Comparison of ENCODE assay signal across 26 cellular contexts in genomic region chr13:104487006-104487405, GRCh38.
DNase-seq lines count a peak whose midpoint lies in the region; ATAC-seq and TF ChIP-seq lines count a peak whose summit lies in the region.
"Had no signal": no experiment of that assay in that cellular context is flagged by ENCODE, and none has a peak within 500 bp of the region (broad histone marks: within the 10 kb centered on the region; RNA-seq: fewer than 3 reads in every experiment).

No MANE protein-coding gene starts in this region.

- DNase-seq in A172 (ENCODE audit: low spot score) (peak; percentile 19), NCI-H226 (peak; percentile 60), choroid plexus epithelial cell (ENCODE audit: low read depth) (peak; percentile 83), left kidney (ENCODE audit: low read depth, low spot score) (peak; percentile 3), NCI-H1105 treated with DMSO at 0.1 percent for 48 hours (lab: John Stamatoyannopoulos, UW) (no peak), mesenteric fat pad (ENCODE audit: low spot score) (no peak), DMS 273 (lab: John Stamatoyannopoulos, UW; ENCODE audit: unreplicated experiment) (no peak)
- DNase-seq: AML-193; CD4-positive, alpha-beta T cell; DMS79; EL; GDM1; KBM-7; MG63; NCI-H2029; NCI-H524 treated with DMSO at 0.1 percent for 48 hours; NCI-H774; PC-9; T-cell had no signal

- TF ChIP-seq CTCF in choroid plexus epithelial cell (conservative IDR thresholded peaks at IDR 0.05; ENCODE audit: low read depth, low read length) = no peak

- ATAC-seq in GM19463 (IDR thresholded peaks at IDR 0.05; ENCODE audit: unreplicated experiment) = no peak
- ATAC-seq: A549, GM12878, HCT116, Right ventricle myocardium inferior, T-cell had no signal

- H3K4me3 ChIP-seq in choroid plexus epithelial cell (ENCODE audit: low read depth, low read length) = no peak overlapping the region
- H3K4me3 ChIP-seq: A549; BLaER1 treated with 17β-estradiol and CSF1 and Interleukin-3, amounts not matched to agents 10 nM and 100 nM; GM12878; MG63; PC-9; SJCRH30 had no signal

Comparison
In these comparisons a context has a peak if more than half of its experiments do, and no peak if none do; other contexts are left out.
1. DNase-seq: peak in A172 (single experiment), NCI-H226 (single experiment), choroid plexus epithelial cell (single experiment) and left kidney (single experiment); none in NCI-H1105 treated with DMSO at 0.1 percent for 48 hours (single experiment), mesenteric fat pad (single experiment) and DMS 273 (single experiment).